In the genomic region with DNA sequence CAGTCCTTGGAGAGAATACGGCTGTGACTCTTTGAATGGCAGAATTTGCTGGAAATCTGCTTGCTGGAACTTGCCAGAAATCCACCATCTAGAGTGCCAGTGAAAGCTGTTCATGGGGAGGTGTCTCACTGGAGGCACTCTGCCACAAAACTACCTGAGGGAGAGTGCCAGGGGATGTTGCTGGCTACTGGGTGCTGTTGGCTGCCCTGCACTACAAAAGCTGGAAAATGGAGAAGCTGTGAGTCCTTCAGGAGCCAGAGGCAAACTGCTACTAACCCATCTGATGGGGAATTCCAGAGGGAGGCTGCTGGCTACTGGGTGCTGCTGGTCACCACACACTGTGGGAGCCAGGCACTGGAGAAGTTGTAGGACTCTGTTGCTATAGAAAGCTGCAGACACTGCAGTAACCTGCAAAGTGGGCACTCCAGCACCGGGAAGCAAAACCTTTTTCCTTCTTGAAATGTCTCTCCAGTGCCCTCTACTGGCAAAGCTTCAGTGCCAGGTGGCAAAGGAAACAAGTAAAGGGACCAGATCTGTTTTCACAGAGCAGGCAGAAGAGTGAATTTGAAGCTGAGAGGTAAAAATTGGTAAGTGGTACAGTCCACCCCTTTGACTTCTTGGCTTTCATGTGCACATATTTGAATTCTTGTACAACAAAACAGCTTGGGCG, we compare ENCODE assay signal across 8 cellular contexts. TPM values are rescaled to one million over a fixed set of nuclear protein-coding genes. Genes with fewer than 3 reads are reported as not detected.
DNase-seq lines count a peak whose midpoint lies in the region; ATAC-seq and TF ChIP-seq lines count a peak whose summit lies in the region.

No MANE protein-coding gene starts in this region.

- H3K9me3 Mint-ChIP-seq in WTC11 = peaks cover 7% of the 10 kb centered on the region; the same call in 1 of the 2 replicates
- peaks cover 10% of the 10 kb centered on the region for H3K9me3 Mint-ChIP-seq in chondrocyte (ENCODE audit: low read depth)

- CTCF ChIA-PET in WTC11 (lab: Charles Lee) = interaction anchor here (0.5 to 4.1 kb wide), 28 partner anchors 8 to 409 kb away, joined by 3 to 42 read pairs (median 6); a partner anchor contains a TSS

- no peaks in the 10 kb centered on the region for H3K27me3 ChIP-seq in lower lobe of right lung (ENCODE audit: low read depth)

- TF ChIP-seq CTCF in GM13976 (IDR thresholded peaks at IDR 0.05; ENCODE audit: borderline replicate concordance, control extremely low read depth, extremely low read depth, insufficient read depth, missing control alignments) = peak; percentile 74
- 0 out of 2 replicates have a peak, but pooled peaks have one; percentile 17 for TF ChIP-seq CTCF in WTC11 (IDR thresholded peaks at IDR 0.05)
- peak; percentile 80 for TF ChIP-seq CTCF in chondrocyte (IDR thresholded peaks at IDR 0.05)
- peak; percentile 60 for TF ChIP-seq CTCF in lower lobe of right lung (IDR thresholded peaks at IDR 0.05)

- H3K27ac Mint-ChIP-seq in WTC11 (no peak overlapping the region), chondrocyte (ENCODE audit: unreplicated experiment) (no peak overlapping the region)

- no peaks in the 10 kb centered on the region for H3K9me3 ChIP-seq in lower lobe of right lung

- 0 out of 2 replicates have a peak, but pooled peaks cover 2% of the 10 kb centered on the region for H3K27me3 Mint-ChIP-seq in WTC11 (ENCODE audit: low read depth)
- peaks cover 2% of the 10 kb centered on the region for H3K27me3 Mint-ChIP-seq in chondrocyte (ENCODE audit: low read depth)

- DNase-seq in A172 (ENCODE audit: low spot score) (peak; percentile 57), GM13976 (ENCODE audit: low spot score) (peak; percentile 49), NCI-H2171 treated with DMSO at 0.1 percent for 48 hours (lab: John Stamatoyannopoulos, UW) (peak; percentile 12), WTC11 (ENCODE audit: low spot score) (peak; percentile 57), chondrocyte (ENCODE audit: low spot score) (no peak), lower lobe of right lung (peak; percentile 44)
- peak; percentile 0 to 7 for DNase-seq in stimulated activated CD8-positive, alpha-beta memory T cell treated with anti-CD3 and anti-CD28 coated beads, Interleukin-4, amount 100 ng/mL, for 4 hours (ENCODE audit: low read depth in 2 of 2, low spot score in 1 of 2)

- no peak overlapping the region for H3K27ac ChIP-seq in lower lobe of right lung

- no peaks in the 10 kb centered on the region for H3K4me1 ChIP-seq in lower lobe of right lung

- no peaks in the 10 kb centered on the region for H3K36me3 ChIP-seq in lower lobe of right lung

- H3K4me1 Mint-ChIP-seq in WTC11 = peaks cover 5% of the 10 kb centered on the region; the same call in 1 of the 2 replicates
- H3K4me1 Mint-ChIP-seq in chondrocyte (ENCODE audit: low read depth) = no peaks in the 10 kb centered on the region

- POLR2A ChIA-PET in WTC11 (lab: Charles Lee) = interaction anchor here (0.5 kb wide), 1 partner anchor 176 kb away, joined by 3 read pairs; no protein-coding TSS in a partner anchor

- intact Hi-C loops in lower lobe of right lung (cut with DNase I) = no loop called here

- H3K36me3 Mint-ChIP-seq in WTC11 = no peaks in the 10 kb centered on the region
- H3K36me3 Mint-ChIP-seq in chondrocyte (ENCODE audit: low read depth) = no peaks in the 10 kb centered on the region

- in situ Hi-C loops in GM13976 (cut with MboI; ENCODE audit: low sequenced_read_pairs, unreplicated experiment) = no loop called here

- no peak overlapping the region for H3K4me3 ChIP-seq in lower lobe of right lung

- ATAC-seq in WTC11 (peak; percentile 54), lower lobe of right lung (peak; percentile 74 to 76), GM19452 (IDR thresholded peaks at IDR 0.05; ENCODE audit: unreplicated experiment) (no peak)

- H3K4me3 Mint-ChIP-seq in WTC11 (no peak overlapping the region), chondrocyte (ENCODE audit: unreplicated experiment) (no peak overlapping the region)

TF ChIP-seq in WTC11, 78 proteins besides CTCF, POLR2A, EP300 and RAD21 (continues in another document):
- TF ChIP-seq FOXJ3 (CRISPR knock-in tag; IDR thresholded peaks at IDR 0.05; ENCODE audit: borderline replicate concordance) = no peak
- no peak for TF ChIP-seq ELF4 (CRISPR knock-in tag; IDR thresholded peaks at IDR 0.05; ENCODE audit: low read depth)
- TF ChIP-seq, protein P1, sequence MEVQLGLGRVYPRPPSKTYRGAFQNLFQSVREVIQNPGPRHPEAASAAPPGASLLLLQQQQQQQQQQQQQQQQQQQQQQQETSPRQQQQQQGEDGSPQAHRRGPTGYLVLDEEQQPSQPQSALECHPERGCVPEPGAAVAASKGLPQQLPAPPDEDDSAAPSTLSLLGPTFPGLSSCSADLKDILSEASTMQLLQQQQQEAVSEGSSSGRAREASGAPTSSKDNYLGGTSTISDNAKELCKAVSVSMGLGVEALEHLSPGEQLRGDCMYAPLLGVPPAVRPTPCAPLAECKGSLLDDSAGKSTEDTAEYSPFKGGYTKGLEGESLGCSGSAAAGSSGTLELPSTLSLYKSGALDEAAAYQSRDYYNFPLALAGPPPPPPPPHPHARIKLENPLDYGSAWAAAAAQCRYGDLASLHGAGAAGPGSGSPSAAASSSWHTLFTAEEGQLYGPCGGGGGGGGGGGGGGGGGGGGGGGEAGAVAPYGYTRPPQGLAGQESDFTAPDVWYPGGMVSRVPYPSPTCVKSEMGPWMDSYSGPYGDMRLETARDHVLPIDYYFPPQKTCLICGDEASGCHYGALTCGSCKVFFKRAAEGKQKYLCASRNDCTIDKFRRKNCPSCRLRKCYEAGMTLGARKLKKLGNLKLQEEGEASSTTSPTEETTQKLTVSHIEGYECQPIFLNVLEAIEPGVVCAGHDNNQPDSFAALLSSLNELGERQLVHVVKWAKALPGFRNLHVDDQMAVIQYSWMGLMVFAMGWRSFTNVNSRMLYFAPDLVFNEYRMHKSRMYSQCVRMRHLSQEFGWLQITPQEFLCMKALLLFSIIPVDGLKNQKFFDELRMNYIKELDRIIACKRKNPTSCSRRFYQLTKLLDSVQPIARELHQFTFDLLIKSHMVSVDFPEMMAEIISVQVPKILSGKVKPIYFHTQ (CRISPR knock-in tag; IDR thresholded peaks at IDR 0.05) = no peak
- no peak for TF ChIP-seq MXD4 (CRISPR knock-in tag; IDR thresholded peaks at IDR 0.05; ENCODE audit: borderline replicate concordance)
- no peak for TF ChIP-seq RORB (CRISPR knock-in tag; IDR thresholded peaks at IDR 0.05)
- TF ChIP-seq, protein P2, sequence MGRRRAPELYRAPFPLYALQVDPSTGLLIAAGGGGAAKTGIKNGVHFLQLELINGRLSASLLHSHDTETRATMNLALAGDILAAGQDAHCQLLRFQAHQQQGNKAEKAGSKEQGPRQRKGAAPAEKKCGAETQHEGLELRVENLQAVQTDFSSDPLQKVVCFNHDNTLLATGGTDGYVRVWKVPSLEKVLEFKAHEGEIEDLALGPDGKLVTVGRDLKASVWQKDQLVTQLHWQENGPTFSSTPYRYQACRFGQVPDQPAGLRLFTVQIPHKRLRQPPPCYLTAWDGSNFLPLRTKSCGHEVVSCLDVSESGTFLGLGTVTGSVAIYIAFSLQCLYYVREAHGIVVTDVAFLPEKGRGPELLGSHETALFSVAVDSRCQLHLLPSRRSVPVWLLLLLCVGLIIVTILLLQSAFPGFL (CRISPR knock-in tag; IDR thresholded peaks at IDR 0.05; ENCODE audit: borderline replicate concordance) = no peak
- TF ChIP-seq, protein P3, sequence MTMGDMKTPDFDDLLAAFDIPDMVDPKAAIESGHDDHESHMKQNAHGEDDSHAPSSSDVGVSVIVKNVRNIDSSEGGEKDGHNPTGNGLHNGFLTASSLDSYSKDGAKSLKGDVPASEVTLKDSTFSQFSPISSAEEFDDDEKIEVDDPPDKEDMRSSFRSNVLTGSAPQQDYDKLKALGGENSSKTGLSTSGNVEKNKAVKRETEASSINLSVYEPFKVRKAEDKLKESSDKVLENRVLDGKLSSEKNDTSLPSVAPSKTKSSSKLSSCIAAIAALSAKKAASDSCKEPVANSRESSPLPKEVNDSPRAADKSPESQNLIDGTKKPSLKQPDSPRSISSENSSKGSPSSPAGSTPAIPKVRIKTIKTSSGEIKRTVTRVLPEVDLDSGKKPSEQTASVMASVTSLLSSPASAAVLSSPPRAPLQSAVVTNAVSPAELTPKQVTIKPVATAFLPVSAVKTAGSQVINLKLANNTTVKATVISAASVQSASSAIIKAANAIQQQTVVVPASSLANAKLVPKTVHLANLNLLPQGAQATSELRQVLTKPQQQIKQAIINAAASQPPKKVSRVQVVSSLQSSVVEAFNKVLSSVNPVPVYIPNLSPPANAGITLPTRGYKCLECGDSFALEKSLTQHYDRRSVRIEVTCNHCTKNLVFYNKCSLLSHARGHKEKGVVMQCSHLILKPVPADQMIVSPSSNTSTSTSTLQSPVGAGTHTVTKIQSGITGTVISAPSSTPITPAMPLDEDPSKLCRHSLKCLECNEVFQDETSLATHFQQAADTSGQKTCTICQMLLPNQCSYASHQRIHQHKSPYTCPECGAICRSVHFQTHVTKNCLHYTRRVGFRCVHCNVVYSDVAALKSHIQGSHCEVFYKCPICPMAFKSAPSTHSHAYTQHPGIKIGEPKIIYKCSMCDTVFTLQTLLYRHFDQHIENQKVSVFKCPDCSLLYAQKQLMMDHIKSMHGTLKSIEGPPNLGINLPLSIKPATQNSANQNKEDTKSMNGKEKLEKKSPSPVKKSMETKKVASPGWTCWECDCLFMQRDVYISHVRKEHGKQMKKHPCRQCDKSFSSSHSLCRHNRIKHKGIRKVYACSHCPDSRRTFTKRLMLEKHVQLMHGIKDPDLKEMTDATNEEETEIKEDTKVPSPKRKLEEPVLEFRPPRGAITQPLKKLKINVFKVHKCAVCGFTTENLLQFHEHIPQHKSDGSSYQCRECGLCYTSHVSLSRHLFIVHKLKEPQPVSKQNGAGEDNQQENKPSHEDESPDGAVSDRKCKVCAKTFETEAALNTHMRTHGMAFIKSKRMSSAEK (CRISPR knock-in tag; IDR thresholded peaks at IDR 0.05; ENCODE audit: borderline replicate concordance) = no peak
- TF ChIP-seq CREM (CRISPR knock-in tag; IDR thresholded peaks at IDR 0.05) = no peak
- TF ChIP-seq NR2C2 (CRISPR knock-in tag; IDR thresholded peaks at IDR 0.05) = no peak
- TF ChIP-seq TEAD1 (CRISPR knock-in tag; IDR thresholded peaks at IDR 0.05) = no peak
- TF ChIP-seq GABPB1 (CRISPR knock-in tag; IDR thresholded peaks at IDR 0.05) = no peak
- no peak for TF ChIP-seq EMX1 (CRISPR knock-in tag; IDR thresholded peaks at IDR 0.05)
- no peak for TF ChIP-seq JUN (CRISPR knock-in tag; IDR thresholded peaks at IDR 0.05)

RNA-seq across cellular contexts. Expression of a gene that starts 47.8 kb away (rescaled TPM):
- 128 and 156 TPM in 2 replicates for total RNA-seq in A172 (2014; rRNA removed; shearing (Covaris generic))
- total RNA-seq in WTC11 (2021) (101 to 108 TPM (median 106 TPM) in 3 replicates), chondrocyte (69.4 to 91.4 TPM (median 72.3 TPM) in 3 replicates), lower lobe of right lung (51.6 TPM)

RNA-seq across cellular contexts. Expression of a gene that starts 59.3 kb away (rescaled TPM):
- total RNA-seq in A172 (2014; rRNA removed; shearing (Covaris generic)) = 0.48 and 2.6 TPM in 2 replicates
- total RNA-seq in WTC11 (2021) = 0.94 to 1.1 TPM (median 1.1 TPM) in 3 replicates
- 0.38 to 0.99 TPM (median 0.60 TPM) in 3 replicates for total RNA-seq in chondrocyte
- total RNA-seq in lower lobe of right lung = 3.0 TPM

RNA-seq across cellular contexts. Expression of a gene that starts 59.5 kb away (rescaled TPM):
- total RNA-seq in A172 (2014; rRNA removed; shearing (Covaris generic)) = 32.5 and 54.9 TPM in 2 replicates
- total RNA-seq in WTC11 (2021) (87.4 to 98.7 TPM (median 89.3 TPM) in 3 replicates), chondrocyte (42.8 to 69.5 TPM (median 44.4 TPM) in 3 replicates), lower lobe of right lung (52.0 TPM)

Comparison
In these comparisons a context has a peak if more than half of its experiments do, and no peak if none do; other contexts are left out.
1. CTCF ChIP-seq: peak in every context shown above with its lines; median percentile 80 in chondrocyte; 74 in GM13976; 60 in lower lobe of right lung; 17 in WTC11.